Comparison of ENCODE assay signal across 9 cellular contexts in genomic region chr15:41621200-41622193, GRCh38. TPM values are rescaled to one million over a fixed set of nuclear protein-coding genes. Genes with fewer than 3 reads are reported as not detected.
A peak's percentile ranks its signal among the peaks of the same experiment; 100 is the strongest.
DNase-seq lines count a peak whose midpoint lies in the region; ATAC-seq, FAIRE-seq and TF ChIP-seq lines count a peak whose summit lies in the region.
"Had no signal": no experiment of that assay in that cellular context is flagged by ENCODE, and none has a peak within 500 bp of the region (broad histone marks: within the 10 kb centered on the region; RNA-seq: fewer than 3 reads in every experiment).

No MANE protein-coding gene starts in this region.

- no peaks in the 10 kb centered on the region for H3K9me3 ChIP-seq in mucosa of descending colon

- peak; percentile 63 for DNase-seq in DMS153 (lab: John Stamatoyannopoulos, UW)
- peak; percentile 83 for DNase-seq in HTR-8/SVneo (ENCODE audit: insufficient read length, low spot score)
- peak; percentile 54 for DNase-seq in OCI-M2 (lab: John Stamatoyannopoulos, UW; ENCODE audit: unreplicated experiment)
- DNase-seq in activated T-cell treated with anti-CD3 and anti-CD28 coated beads, Interleukin-2, amount 50 U/mL, for 24 hours = peak; percentile 86
- DNase-seq in epithelial cell of proximal tubule (ENCODE audit: low read depth) = peak; percentile 31
- peak; percentile 73 to 85 (median 83) for DNase-seq in mucosa of descending colon
- DNase-seq in stimulated activated CD8-positive, alpha-beta memory T cell treated with anti-CD3 and anti-CD28 coated beads, Interleukin-15, amount 100 ng/mL, for 4 hours (ENCODE audit: low read depth in 2 of 2) = peak; percentile 76 to 85

- no peaks in the 10 kb centered on the region for H3K36me3 ChIP-seq in mucosa of descending colon (ENCODE audit: low read depth)

- H3K27ac Mint-ChIP-seq in activated T-cell treated with anti-CD3 and anti-CD28 coated beads, Interleukin-2, amount 50 U/mL, for 24 hours = peak overlapping the region; percentile 84

- peak; percentile 90 for ATAC-seq in mucosa of descending colon
- no peak for ATAC-seq in HG03025 (IDR thresholded peaks at IDR 0.05; ENCODE audit: low FRiP score, unreplicated experiment)

- peak; percentile 87 for FAIRE-seq in HTR-8/SVneo (lab: Jason Lieb, UNC)
- FAIRE-seq: TTC549 had no signal

- peaks cover 2% of the 10 kb centered on the region for H3K9me3 Mint-ChIP-seq in activated T-cell treated with anti-CD3 and anti-CD28 coated beads, Interleukin-2, amount 50 U/mL, for 24 hours

- H3K4me3 ChIP-seq in epithelial cell of proximal tubule (ENCODE audit: low read depth, low read length) (peak overlapping the region; percentile 63), mucosa of descending colon (peak overlapping the region; percentile 22)

- H3K27me3 Mint-ChIP-seq in activated T-cell treated with anti-CD3 and anti-CD28 coated beads, Interleukin-2, amount 50 U/mL, for 24 hours = peaks cover 14% of the 10 kb centered on the region

- H3K36me3 Mint-ChIP-seq in activated T-cell treated with anti-CD3 and anti-CD28 coated beads, Interleukin-2, amount 50 U/mL, for 24 hours (ENCODE audit: low read depth) = peaks cover 2% of the 10 kb centered on the region

- peaks cover 18% of the 10 kb centered on the region for H3K4me1 Mint-ChIP-seq in activated T-cell treated with anti-CD3 and anti-CD28 coated beads, Interleukin-2, amount 50 U/mL, for 24 hours (ENCODE audit: low read depth)

- TF ChIP-seq CTCF in epithelial cell of proximal tubule (conservative IDR thresholded peaks at IDR 0.05; ENCODE audit: low read depth, low read length) = no peak
- TF ChIP-seq CTCF in mucosa of descending colon (IDR thresholded peaks at IDR 0.05) = no peak

- H3K4me3 Mint-ChIP-seq in activated T-cell treated with anti-CD3 and anti-CD28 coated beads, Interleukin-2, amount 50 U/mL, for 24 hours = peak overlapping the region; percentile 71

- intact Hi-C loops in mucosa of descending colon (cut with DNase I, micrococcal nuclease) = no loop called here

- peaks cover 9% of the 10 kb centered on the region for H3K4me1 ChIP-seq in mucosa of descending colon (ENCODE audit: low read depth)

RNA-seq across cellular contexts. Expression of gene MGA, which starts 38.7 kb away (rescaled TPM):
- total RNA-seq in epithelial cell of proximal tubule (14.8 and 20.8 TPM in 2 replicates), mucosa of descending colon (10 to 100 TPM; 29.1 to 50.5 (median 29.2) TPM)

Comparison
In these comparisons a context has a peak if more than half of its experiments do, and no peak if none do; other contexts are left out.
1. DNase-seq: peak in every context shown above with its lines; median percentile 86 in activated T-cell treated with anti-CD3 and anti-CD28 coated beads, Interleukin-2, amount 50 U/mL, for 24 hours; 83 in HTR-8/SVneo; 83 in mucosa of descending colon; 80 in stimulated activated CD8-positive, alpha-beta memory T cell treated with anti-CD3 and anti-CD28 coated beads, Interleukin-15, amount 100 ng/mL, for 4 hours; 63 in DMS153; 54 in OCI-M2; 31 in epithelial cell of proximal tubule.